Comparison of ENCODE assay signal across 26 cellular contexts in genomic region chr20:1855113-1855512, GRCh38. TPM values are rescaled to one million over a fixed set of nuclear protein-coding genes. Genes with fewer than 3 reads are reported as not detected.
"Had no signal": no experiment of that assay in that cellular context is flagged by ENCODE, and none has a peak within 500 bp of the region (broad histone marks: within the 10 kb centered on the region; RNA-seq: fewer than 3 reads in every experiment).

No MANE protein-coding gene starts in this region.

- H3K27me3 ChIP-seq: brain microvascular endothelial cell, cardiac muscle cell had no signal

- H3K27ac ChIP-seq: brain microvascular endothelial cell, cardiac muscle cell, SK-N-MC, VCaP had no signal

- H3K4me3 ChIP-seq: cardiac muscle cell, SK-N-MC had no signal

- ATAC-seq: activated T-helper 17 cell treated with anti-CD3 and anti-CD28 coated beads, Interleukin-2, amount 50 U/mL, for 72 hours; Panc1; Right ventricle myocardium inferior had no signal

- DNase-seq: activated CD4-positive, alpha-beta memory T cell treated with anti-CD3 and anti-CD28 coated beads, Interleukin-2, amount 10 ng/mL, durations not matched to agents 7 days and 5 days; activated CD4-positive, alpha-beta T cell treated with anti-CD3 and anti-CD28 coated beads, Interleukin-2, amount 10 ng/mL, durations not matched to agents 7 days and 5 days; activated CD4-positive, CD25-positive, alpha-beta regulatory T cell; activated gamma-delta T cell; activated naive CD4-positive, alpha-beta T cell treated with anti-CD3 and anti-CD28 coated beads for 36 hours; activated T-cell treated with anti-CD3 and anti-CD28 coated beads for 4 hours; activated T-cell treated with anti-CD3 and anti-CD28 coated beads, Interleukin-2, amount 50 U/mL, for 48 hours; brain microvascular endothelial cell; KG1; MV-4-11; NCI-H146; NCI-H187 treated with DMSO at 0.1 percent for 48 hours; NCI-H2081 treated with DMSO at 0.1 percent for 48 hours; NCI-H446 treated with DMSO at 0.1 percent for 48 hours; NCI-H524 treated with DMSO at 0.1 percent for 48 hours; NK-92 treated with Interleukin-12 subunit alpha and Interleukin-12 subunit beta, amount 100 ng/mL, for 24 hours; OCI-M1; RPMI8226; T-helper 1 cell had no signal

- H3K36me3 ChIP-seq: brain microvascular endothelial cell, cardiac muscle cell had no signal

RNA-seq across cellular contexts. Expression of gene SIRPA, which starts 40.1 kb away (rescaled TPM):
- total RNA-seq: activated CD4-positive, alpha-beta memory T cell treated with anti-CD3 and anti-CD28 coated beads, Interleukin-2, amount 10 ng/mL, durations not matched to agents 7 days and 5 days; activated CD4-positive, alpha-beta T cell treated with anti-CD3 and anti-CD28 coated beads, Interleukin-2, amount 10 ng/mL, durations not matched to agents 7 days and 5 days; T-helper 2 cell treated with Interferon-gamma antibody and Interleukin-4, amounts not matched to agents 100 ng/mL and 5 ng/mL, for 36 hours had no signal
